8 cellular contexts compared by ENCODE assay signal in genomic region chr9:33158555-33159057, GRCh38. TPM values are rescaled to one million over a fixed set of nuclear protein-coding genes. Genes with fewer than 3 reads are reported as not detected.
DNase-seq lines count a peak whose midpoint lies in the region; ATAC-seq, FAIRE-seq and TF ChIP-seq lines count a peak whose summit lies in the region.

No MANE protein-coding gene starts in this region.

- peaks cover 0 to under 1% (median 0%) of the 10 kb centered on the region in 3 donors for H3K36me3 Mint-ChIP-seq in CD8-positive, alpha-beta memory T cell
- peaks cover under 1% of the 10 kb centered on the region for H3K36me3 Mint-ChIP-seq in brain

- ATAC-seq in HG02981 (IDR thresholded peaks at IDR 0.05; ENCODE audit: unreplicated experiment), result peak; percentile 6
- no peak for ATAC-seq in GM21526 (IDR thresholded peaks at IDR 0.05; ENCODE audit: low FRiP score, unreplicated experiment)

- peak overlapping the region; percentile 63 to 99 (median 88) for H3K4me3 Mint-ChIP-seq in CD8-positive, alpha-beta memory T cell
- peak overlapping the region in 2 of 5 experiments; percentile 26 to 28 for H3K4me3 Mint-ChIP-seq in brain

- peak overlapping the region; percentile 16 for H3K4me3 ChIP-seq in CD8-positive, alpha-beta memory T cell (ENCODE audit: low read length)
- peak overlapping the region; percentile 43 for H3K4me3 ChIP-seq in neutrophil (ENCODE audit: low read depth in 1 of 2, low read length in 1 of 2)

- peaks cover 94% of the 10 kb centered on the region for H3K4me1 ChIP-seq in CD8-positive, alpha-beta memory T cell (ENCODE audit: insufficient read depth, low read length)
- peaks cover 99 to 100% of the 10 kb centered on the region in 2 experiments for H3K4me1 ChIP-seq in neutrophil (ENCODE audit: control insufficient read depth in 1 of 2, insufficient read depth in 1 of 2, low read depth in 1 of 2, low read length in 1 of 2)

- FAIRE-seq in urothelium cell line (lab: Jason Lieb, UNC), result no peak

- POLR2A ChIA-PET in CD8-positive, alpha-beta memory T cell (lab: Charles Lee), result interaction anchor here (1.4 to 1.8 kb wide), 2 partner anchors 9 to 22 kb away, joined by 4 read pairs; partner anchors contain the start of gene B4GALT1

- no peaks in the 10 kb centered on the region for H3K27me3 ChIP-seq in CD8-positive, alpha-beta memory T cell (ENCODE audit: insufficient read depth, low read length, poor library complexity, severe bottlenecking)
- H3K27me3 ChIP-seq in neutrophil, result no peaks in the 10 kb centered on the region

- no peaks in the 10 kb centered on the region for H3K27me3 Mint-ChIP-seq in CD8-positive, alpha-beta memory T cell
- no peaks in the 10 kb centered on the region for H3K27me3 Mint-ChIP-seq in brain

- H3K4me1 Mint-ChIP-seq in CD8-positive, alpha-beta memory T cell, result peaks cover 88 to 98% (median 98%) of the 10 kb centered on the region in 3 donors
- peaks cover 57% of the 10 kb centered on the region for H3K4me1 Mint-ChIP-seq in brain

- no peaks in the 10 kb centered on the region for H3K9me3 ChIP-seq in CD8-positive, alpha-beta memory T cell (ENCODE audit: low read length)
- H3K9me3 ChIP-seq in neutrophil, result no peaks in the 10 kb centered on the region

- peak overlapping the region; percentile 91 to 99 (median 98) for H3K27ac Mint-ChIP-seq in CD8-positive, alpha-beta memory T cell
- H3K27ac Mint-ChIP-seq in brain, result peak overlapping the region in 4 of 5 experiments; percentile 13 to 89 (median 46)

- no peaks in the 10 kb centered on the region for H3K36me3 ChIP-seq in CD8-positive, alpha-beta memory T cell (ENCODE audit: insufficient read depth, low read length)
- no peaks in the 10 kb centered on the region for H3K36me3 ChIP-seq in neutrophil

- CTCF ChIA-PET in CD8-positive, alpha-beta memory T cell (lab: Charles Lee), result interaction anchor here (1.2 to 3.7 kb wide), 4 partner anchors 9 to 52 kb away, joined by 3 to 21 read pairs (median 4); partner anchors contain the start of gene B4GALT1

- H3K9me3 Mint-ChIP-seq in CD8-positive, alpha-beta memory T cell, result no peaks in the 10 kb centered on the region
- H3K9me3 Mint-ChIP-seq in brain, result peaks cover 0 to 2% (median under 1%) of the 10 kb centered on the region in 5 experiments

- H3K27ac ChIP-seq in CD8-positive, alpha-beta memory T cell (ENCODE audit: low read depth, low read length), result peak overlapping the region; percentile 86
- peak overlapping the region; percentile 99 for H3K27ac ChIP-seq in neutrophil

- TF ChIP-seq CTCF in brain (conservative IDR thresholded peaks at IDR 0.05) (no peak), neutrophil (IDR thresholded peaks at IDR 0.05) (no peak)

- DNase-seq in CD8-positive, alpha-beta memory T cell, result no peak
- DNase-seq in foreskin melanocyte (no peak), dedifferentiated amniotic fluid mesenchymal stem cell (ENCODE audit: extremely low spot score) (no peak), urothelium cell line (ENCODE audit: low spot score) (no peak)

RNA-seq across cellular contexts. Expression of gene B4GALT1, which starts 8.5 kb away (rescaled TPM):
- total RNA-seq in CD8-positive, alpha-beta memory T cell, result 10 to 100 TPM; 38.0 to 38.3 TPM
- 41.6 TPM for polyA plus RNA-seq in CD8-positive, alpha-beta memory T cell
- polyA plus RNA-seq in brain (ENCODE audit: insufficient read depth, low read depth, low replicate concordance), result 16.7 TPM
